Comparison of ENCODE assay signal across 2 cellular contexts in the genomic region with DNA sequence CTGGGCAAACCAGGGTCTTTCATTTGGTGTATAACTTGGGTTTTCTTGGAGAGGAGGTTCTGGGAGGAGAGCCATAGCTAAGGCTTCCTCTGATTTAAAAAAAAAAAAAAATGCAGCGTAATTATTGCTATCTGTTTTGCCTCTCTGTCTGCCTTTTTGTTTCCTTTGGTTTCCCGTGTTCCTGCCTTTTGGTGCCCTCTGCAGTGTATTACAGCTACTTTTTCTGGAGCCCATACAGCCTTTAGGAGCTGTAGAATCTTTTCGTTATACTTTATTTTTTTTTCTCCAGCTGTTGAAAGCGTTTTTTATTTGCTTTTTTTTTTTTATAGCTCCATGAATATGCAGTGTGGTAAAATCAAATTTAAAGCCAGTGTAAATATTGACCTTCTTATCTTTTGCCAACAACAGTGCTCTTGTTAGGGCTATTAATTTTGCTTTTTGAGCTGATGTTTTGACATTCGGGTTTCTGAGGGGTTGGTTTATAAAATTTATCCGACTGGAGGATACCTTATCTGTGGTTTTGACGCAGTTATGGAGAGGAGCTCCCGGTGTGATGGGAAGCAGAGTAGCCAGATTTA.
TF ChIP-seq lines count a peak whose summit lies in the region.

No MANE protein-coding gene starts in this region.

TF ChIP-seq in SK-N-SH, 30 proteins besides CTCF, POLR2A, EP300 and RAD21 (continued from another document):
- TF ChIP-seq NRF1 (IDR thresholded peaks at IDR 0.05; ENCODE audit: low read depth, low read length), result no peak

TF ChIP-seq in SK-N-SH treated with all-trans-retinoic acid at 6 μM for 48 hours, 23 proteins besides CTCF, POLR2A, EP300 and RAD21 (continued from another document):
- TF ChIP-seq, protein P1, sequence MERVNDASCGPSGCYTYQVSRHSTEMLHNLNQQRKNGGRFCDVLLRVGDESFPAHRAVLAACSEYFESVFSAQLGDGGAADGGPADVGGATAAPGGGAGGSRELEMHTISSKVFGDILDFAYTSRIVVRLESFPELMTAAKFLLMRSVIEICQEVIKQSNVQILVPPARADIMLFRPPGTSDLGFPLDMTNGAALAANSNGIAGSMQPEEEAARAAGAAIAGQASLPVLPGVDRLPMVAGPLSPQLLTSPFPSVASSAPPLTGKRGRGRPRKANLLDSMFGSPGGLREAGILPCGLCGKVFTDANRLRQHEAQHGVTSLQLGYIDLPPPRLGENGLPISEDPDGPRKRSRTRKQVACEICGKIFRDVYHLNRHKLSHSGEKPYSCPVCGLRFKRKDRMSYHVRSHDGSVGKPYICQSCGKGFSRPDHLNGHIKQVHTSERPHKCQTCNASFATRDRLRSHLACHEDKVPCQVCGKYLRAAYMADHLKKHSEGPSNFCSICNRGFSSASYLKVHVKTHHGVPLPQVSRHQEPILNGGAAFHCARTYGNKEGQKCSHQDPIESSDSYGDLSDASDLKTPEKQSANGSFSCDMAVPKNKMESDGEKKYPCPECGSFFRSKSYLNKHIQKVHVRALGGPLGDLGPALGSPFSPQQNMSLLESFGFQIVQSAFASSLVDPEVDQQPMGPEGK (CRISPR knock-in tag; IDR thresholded peaks at IDR 0.05; ENCODE audit: borderline replicate concordance), result no peak
- TF ChIP-seq ARNTL (CRISPR knock-in tag; IDR thresholded peaks at IDR 0.05; ENCODE audit: borderline replicate concordance, low read depth), result no peak
- TF ChIP-seq, protein P2, sequence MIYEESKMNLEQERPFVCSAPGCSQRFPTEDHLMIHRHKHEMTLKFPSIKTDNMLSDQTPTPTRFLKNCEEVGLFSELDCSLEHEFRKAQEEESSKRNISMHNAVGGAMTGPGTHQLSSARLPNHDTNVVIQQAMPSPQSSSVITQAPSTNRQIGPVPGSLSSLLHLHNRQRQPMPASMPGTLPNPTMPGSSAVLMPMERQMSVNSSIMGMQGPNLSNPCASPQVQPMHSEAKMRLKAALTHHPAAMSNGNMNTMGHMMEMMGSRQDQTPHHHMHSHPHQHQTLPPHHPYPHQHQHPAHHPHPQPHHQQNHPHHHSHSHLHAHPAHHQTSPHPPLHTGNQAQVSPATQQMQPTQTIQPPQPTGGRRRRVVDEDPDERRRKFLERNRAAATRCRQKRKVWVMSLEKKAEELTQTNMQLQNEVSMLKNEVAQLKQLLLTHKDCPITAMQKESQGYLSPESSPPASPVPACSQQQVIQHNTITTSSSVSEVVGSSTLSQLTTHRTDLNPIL (CRISPR knock-in tag; IDR thresholded peaks at IDR 0.05; ENCODE audit: low read depth), result no peak
- TF ChIP-seq OSR1 (CRISPR knock-in tag; IDR thresholded peaks at IDR 0.05), result no peak
- no peak for TF ChIP-seq TOX (CRISPR knock-in tag; IDR thresholded peaks at IDR 0.05; ENCODE audit: borderline replicate concordance)
- no peak for TF ChIP-seq ESRRG (CRISPR knock-in tag; IDR thresholded peaks at IDR 0.05)
- TF ChIP-seq TCF4 (CRISPR knock-in tag; IDR thresholded peaks at IDR 0.05; ENCODE audit: borderline replicate concordance), result no peak
- no peak for TF ChIP-seq ZC3H10 (CRISPR knock-in tag; IDR thresholded peaks at IDR 0.05)
- TF ChIP-seq BACH2 (CRISPR knock-in tag; IDR thresholded peaks at IDR 0.05; ENCODE audit: borderline replicate concordance), result no peak
- TF ChIP-seq, protein P3, sequence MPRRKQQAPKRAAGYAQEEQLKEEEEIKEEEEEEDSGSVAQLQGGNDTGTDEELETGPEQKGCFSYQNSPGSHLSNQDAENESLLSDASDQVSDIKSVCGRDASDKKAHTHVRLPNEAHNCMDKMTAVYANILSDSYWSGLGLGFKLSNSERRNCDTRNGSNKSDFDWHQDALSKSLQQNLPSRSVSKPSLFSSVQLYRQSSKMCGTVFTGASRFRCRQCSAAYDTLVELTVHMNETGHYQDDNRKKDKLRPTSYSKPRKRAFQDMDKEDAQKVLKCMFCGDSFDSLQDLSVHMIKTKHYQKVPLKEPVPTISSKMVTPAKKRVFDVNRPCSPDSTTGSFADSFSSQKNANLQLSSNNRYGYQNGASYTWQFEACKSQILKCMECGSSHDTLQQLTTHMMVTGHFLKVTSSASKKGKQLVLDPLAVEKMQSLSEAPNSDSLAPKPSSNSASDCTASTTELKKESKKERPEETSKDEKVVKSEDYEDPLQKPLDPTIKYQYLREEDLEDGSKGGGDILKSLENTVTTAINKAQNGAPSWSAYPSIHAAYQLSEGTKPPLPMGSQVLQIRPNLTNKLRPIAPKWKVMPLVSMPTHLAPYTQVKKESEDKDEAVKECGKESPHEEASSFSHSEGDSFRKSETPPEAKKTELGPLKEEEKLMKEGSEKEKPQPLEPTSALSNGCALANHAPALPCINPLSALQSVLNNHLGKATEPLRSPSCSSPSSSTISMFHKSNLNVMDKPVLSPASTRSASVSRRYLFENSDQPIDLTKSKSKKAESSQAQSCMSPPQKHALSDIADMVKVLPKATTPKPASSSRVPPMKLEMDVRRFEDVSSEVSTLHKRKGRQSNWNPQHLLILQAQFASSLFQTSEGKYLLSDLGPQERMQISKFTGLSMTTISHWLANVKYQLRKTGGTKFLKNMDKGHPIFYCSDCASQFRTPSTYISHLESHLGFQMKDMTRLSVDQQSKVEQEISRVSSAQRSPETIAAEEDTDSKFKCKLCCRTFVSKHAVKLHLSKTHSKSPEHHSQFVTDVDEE (CRISPR knock-in tag; IDR thresholded peaks at IDR 0.05), result no peak
- TF ChIP-seq ZNF565 (CRISPR knock-in tag; conservative IDR thresholded peaks at IDR 0.05; ENCODE audit: low read depth), result no peak
- no peak for TF ChIP-seq ZFP30 (CRISPR knock-in tag; IDR thresholded peaks at IDR 0.05)
